9 cellular contexts compared by ENCODE assay signal in the genomic region with DNA sequence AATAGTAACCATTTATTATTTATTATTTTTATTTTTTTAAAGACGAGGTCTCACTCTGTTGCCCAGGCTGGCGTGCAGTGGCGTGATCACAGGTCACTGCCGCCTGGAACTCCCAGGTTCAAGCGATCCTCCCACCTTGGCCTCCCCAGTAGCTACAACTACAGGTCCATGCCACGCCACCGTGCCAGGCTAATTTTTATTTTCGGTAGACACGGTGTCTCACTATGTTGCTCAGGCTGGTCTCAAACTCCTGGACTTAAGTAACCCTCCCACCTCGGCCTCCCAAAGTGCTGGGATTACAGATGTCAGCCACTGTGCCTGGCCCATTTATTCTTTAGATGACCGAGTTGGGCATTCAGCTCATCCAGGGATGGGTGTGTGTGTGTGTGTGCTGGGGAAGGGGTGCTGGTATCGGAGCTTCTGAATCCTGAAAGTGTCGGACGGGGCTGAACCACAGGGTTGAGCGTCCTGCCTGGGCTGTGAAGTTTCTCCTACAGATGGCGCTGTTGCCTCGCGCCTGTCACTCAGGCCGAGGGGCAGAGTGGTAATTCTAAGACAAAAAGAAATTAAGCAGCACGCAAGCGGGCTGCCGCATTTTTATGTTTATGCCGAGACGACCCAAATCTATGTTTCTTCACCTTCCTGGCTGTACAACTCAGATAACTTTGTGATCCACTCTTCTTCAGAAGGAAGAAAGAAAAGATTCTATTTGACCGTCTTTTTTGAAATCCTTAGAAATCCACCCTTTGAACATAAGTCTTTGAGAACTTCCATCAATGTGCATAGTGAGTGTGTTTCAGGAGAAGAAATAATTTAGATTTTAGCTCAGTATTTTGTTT.
DNase-seq lines count a peak whose midpoint lies in the region; ATAC-seq, FAIRE-seq and TF ChIP-seq lines count a peak whose summit lies in the region.
"Had no signal": no experiment of that assay in that cellular context is flagged by ENCODE, and none has a peak within 500 bp of the region (broad histone marks: within the 10 kb centered on the region; RNA-seq: fewer than 3 reads in every experiment).

No MANE protein-coding gene starts in this region.

- peaks cover 29% of the 10 kb centered on the region for H3K27me3 Mint-ChIP-seq in type B pancreatic cell

- no peak for FAIRE-seq in pancreas (lab: Jason Lieb, UNC)

- H3K4me1 ChIP-seq in gastroesophageal sphincter (peaks cover 0 to 6% (median 0%) of the 10 kb centered on the region in 3 donors), pancreas (no peaks in the 10 kb centered on the region)

- peak; percentile 59 to 90 (median 76) for TF ChIP-seq CTCF in gastroesophageal sphincter (IDR thresholded peaks at IDR 0.05)
- TF ChIP-seq CTCF in pancreas (IDR thresholded peaks at IDR 0.05) = peak; percentile 72 to 85 (median 75)
- peak; percentile 98 for TF ChIP-seq CTCF in type B pancreatic cell (conservative IDR thresholded peaks at IDR 0.05)

- H3K4me3 ChIP-seq in gastroesophageal sphincter (no peak overlapping the region), pancreas (no peak overlapping the region)
- H3K4me3 ChIP-seq: BLaER1 treated with 17β-estradiol and CSF1 and Interleukin-3, amounts not matched to agents 10 nM and 100 nM had no signal

- DNase-seq in NCI-H146 (lab: John Stamatoyannopoulos, UW) (peak; percentile 38), NCI-H146 treated with DMSO at 0.1 percent for 48 hours (lab: John Stamatoyannopoulos, UW; ENCODE audit: unreplicated experiment) (no peak), HS-27A (ENCODE audit: low read depth) (peak; percentile 11), RPMI7951 (ENCODE audit: low read depth) (peak; percentile 64), pancreas (peak in 4 of 6 donors; percentile 21 to 82 (median 48)), type B pancreatic cell (ENCODE audit: extremely low spot score, unreplicated experiment) (peak; percentile 82)
- peak; percentile 28 for DNase-seq in activated gamma-delta T cell treated with anti-CD3 and anti-CD28 coated beads, Interleukin-2, amount 50 U/mL, for 16 hours (ENCODE audit: low read depth)

- no peak for ATAC-seq in gastroesophageal sphincter
- peak; percentile 72 to 84 (median 80) for ATAC-seq in pancreas

- 26 to 35% methylated on average over 16 to 24 of the region's 25 CpGs for WGBS in gastroesophageal sphincter (ENCODE audit: low coverage in 1 of 2), 2 donors
- whole genome bisulfite sequencing in pancreas, 2 donors = 28 to 33% methylated on average over 25 of the region's 25 CpGs

- H3K9me3 ChIP-seq in gastroesophageal sphincter (no peaks in the 10 kb centered on the region), pancreas (no peaks in the 10 kb centered on the region)
- H3K9me3 ChIP-seq: BLaER1 treated with 17β-estradiol and CSF1 and Interleukin-3, amounts not matched to agents 10 nM and 100 nM had no signal

- no peak overlapping the region for H3K4me3 Mint-ChIP-seq in type B pancreatic cell

- H3K36me3 Mint-ChIP-seq in type B pancreatic cell = no peaks in the 10 kb centered on the region

- peaks cover 14% of the 10 kb centered on the region for H3K4me1 Mint-ChIP-seq in type B pancreatic cell (ENCODE audit: unreplicated experiment)

- H3K27ac ChIP-seq in gastroesophageal sphincter (no peak overlapping the region), pancreas (no peak overlapping the region)
- H3K27ac ChIP-seq: BLaER1 treated with 17β-estradiol and CSF1 and Interleukin-3, amounts not matched to agents 10 nM and 100 nM had no signal

- H3K9me3 Mint-ChIP-seq in type B pancreatic cell = no peaks in the 10 kb centered on the region

- no peak overlapping the region for H3K27ac Mint-ChIP-seq in type B pancreatic cell

- H3K36me3 ChIP-seq in gastroesophageal sphincter (no peaks in the 10 kb centered on the region), pancreas (no peaks in the 10 kb centered on the region)

- TF ChIP-seq POLR2A in gastroesophageal sphincter (IDR thresholded peaks at IDR 0.05) = no peak

- no peak for TF ChIP-seq EP300 in gastroesophageal sphincter (IDR thresholded peaks at IDR 0.05)

- H3K27me3 ChIP-seq in gastroesophageal sphincter = peaks cover 7% of the 10 kb centered on the region
- H3K27me3 ChIP-seq in pancreas = no peaks in the 10 kb centered on the region
- H3K27me3 ChIP-seq: BLaER1 treated with 17β-estradiol and CSF1 and Interleukin-3, amounts not matched to agents 10 nM and 100 nM had no signal

- intact Hi-C loops in pancreas (cut with DNase I) = no loop called here
